ENCODE assay signal across 23 cellular contexts in the genomic region with DNA sequence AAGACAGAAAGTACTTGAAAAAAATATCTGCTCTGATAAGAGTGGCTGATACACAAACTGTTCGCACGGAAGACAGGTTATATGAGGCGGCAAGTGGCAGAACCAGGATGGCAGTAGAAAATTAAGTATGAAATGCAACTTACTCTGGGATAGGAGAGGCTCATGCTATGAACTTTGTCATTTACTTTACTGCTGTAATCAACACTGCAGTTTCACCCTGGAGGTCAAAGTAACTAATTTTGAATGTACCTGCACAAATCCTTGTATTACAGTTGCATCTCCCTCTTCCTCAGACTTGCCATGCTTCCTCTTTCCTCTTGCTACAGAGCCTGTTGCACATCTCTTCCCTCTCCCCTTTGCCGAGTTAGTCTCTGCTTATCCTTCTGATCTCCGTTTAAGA.
"Had no signal": no experiment of that assay in that cellular context is flagged by ENCODE, and none has a peak within 500 bp of the region (broad histone marks: within the 10 kb centered on the region; RNA-seq: fewer than 3 reads in every experiment).

No MANE protein-coding gene starts in this region.

- H3K27me3 ChIP-seq: heart left ventricle, ovary, stomach, vagina had no signal

- H3K4me3 Mint-ChIP-seq: activated naive CD8-positive, alpha-beta T cell treated with anti-CD3 and anti-CD28 coated beads, Interleukin-2, amount 10 ng/mL, durations not matched to agents 7 days and 5 days; naive thymus-derived CD4-positive, alpha-beta T cell; stimulated activated memory B cell treated with anti-CD40 and anti-IgM and Interleukin-4, amounts not matched to agents 10 μg/mL and 1 μg/mL and 100 μg/mL, for 72 hours; T-helper 2 cell treated with Interferon-gamma antibody and Interleukin-4, amounts not matched to agents 5 μg/mL and 100 μg/mL, for 36 hours had no signal

- H3K27me3 Mint-ChIP-seq: activated naive CD8-positive, alpha-beta T cell treated with anti-CD3 and anti-CD28 coated beads, Interleukin-2, amount 10 ng/mL, durations not matched to agents 7 days and 5 days; naive thymus-derived CD4-positive, alpha-beta T cell; stimulated activated memory B cell treated with anti-CD40 and anti-IgM and Interleukin-4, amounts not matched to agents 10 μg/mL and 1 μg/mL and 100 μg/mL, for 72 hours had no signal

- DNase-seq: activated CD4-positive, alpha-beta T cell treated with anti-CD3 and anti-CD28 coated beads for 1 hour; activated naive CD4-positive, alpha-beta T cell treated with Interleukin-2 at 50 U/mL for 16 hours; activated naive CD8-positive, alpha-beta T cell treated with anti-CD3 and anti-CD28 coated beads, Interleukin-2, amount 10 ng/mL, durations not matched to agents 7 days and 5 days; activated T-cell treated with anti-CD3 and anti-CD28 coated beads, Interleukin-2, amount 50 U/mL, for 1 hour; amygdala; cerebellar nuclear complex; cortex of kidney; heart left ventricle; islet precursor cell; left cardiac atrium; lower lobe of right lung; mesendoderm; naive thymus-derived CD4-positive, alpha-beta T cell; ovary; right cardiac atrium; stimulated activated CD4-positive, alpha-beta T cell treated with anti-CD3 and anti-CD28 coated beads, Interleukin-1b, Interleukin-23, amount 100 ng/mL, for 48 hours; stomach; trophoblast cell had no signal

- H3K9me3 Mint-ChIP-seq: stimulated activated memory B cell treated with anti-CD40 and anti-IgM and Interleukin-4, amounts not matched to agents 10 μg/mL and 1 μg/mL and 100 μg/mL, for 72 hours; T-helper 2 cell treated with Interferon-gamma antibody and Interleukin-4, amounts not matched to agents 5 μg/mL and 100 μg/mL, for 36 hours had no signal

- H3K9me3 ChIP-seq: heart left ventricle, lower lobe of right lung, ovary, stomach, vagina had no signal

- ATAC-seq: heart left ventricle; left cardiac atrium; lower lobe of right lung; naive thymus-derived CD4-positive, alpha-beta T cell; right cardiac atrium; stimulated activated memory B cell treated with anti-CD40 and anti-IgM and Interleukin-4, amounts not matched to agents 10 μg/mL and 1 μg/mL and 100 μg/mL, for 72 hours had no signal

- H3K27ac Mint-ChIP-seq: activated naive CD8-positive, alpha-beta T cell treated with anti-CD3 and anti-CD28 coated beads, Interleukin-2, amount 10 ng/mL, durations not matched to agents 7 days and 5 days; stimulated activated memory B cell treated with anti-CD40 and anti-IgM and Interleukin-4, amounts not matched to agents 10 μg/mL and 1 μg/mL and 100 μg/mL, for 72 hours; T-helper 2 cell treated with Interferon-gamma antibody and Interleukin-4, amounts not matched to agents 5 μg/mL and 100 μg/mL, for 36 hours had no signal

- FAIRE-seq: endometrium, TTC549 had no signal

- H3K4me3 ChIP-seq: heart left ventricle, lower lobe of right lung, ovary, stomach, vagina had no signal

- H3K36me3 ChIP-seq: ovary had no signal
